In the genomic region with DNA sequence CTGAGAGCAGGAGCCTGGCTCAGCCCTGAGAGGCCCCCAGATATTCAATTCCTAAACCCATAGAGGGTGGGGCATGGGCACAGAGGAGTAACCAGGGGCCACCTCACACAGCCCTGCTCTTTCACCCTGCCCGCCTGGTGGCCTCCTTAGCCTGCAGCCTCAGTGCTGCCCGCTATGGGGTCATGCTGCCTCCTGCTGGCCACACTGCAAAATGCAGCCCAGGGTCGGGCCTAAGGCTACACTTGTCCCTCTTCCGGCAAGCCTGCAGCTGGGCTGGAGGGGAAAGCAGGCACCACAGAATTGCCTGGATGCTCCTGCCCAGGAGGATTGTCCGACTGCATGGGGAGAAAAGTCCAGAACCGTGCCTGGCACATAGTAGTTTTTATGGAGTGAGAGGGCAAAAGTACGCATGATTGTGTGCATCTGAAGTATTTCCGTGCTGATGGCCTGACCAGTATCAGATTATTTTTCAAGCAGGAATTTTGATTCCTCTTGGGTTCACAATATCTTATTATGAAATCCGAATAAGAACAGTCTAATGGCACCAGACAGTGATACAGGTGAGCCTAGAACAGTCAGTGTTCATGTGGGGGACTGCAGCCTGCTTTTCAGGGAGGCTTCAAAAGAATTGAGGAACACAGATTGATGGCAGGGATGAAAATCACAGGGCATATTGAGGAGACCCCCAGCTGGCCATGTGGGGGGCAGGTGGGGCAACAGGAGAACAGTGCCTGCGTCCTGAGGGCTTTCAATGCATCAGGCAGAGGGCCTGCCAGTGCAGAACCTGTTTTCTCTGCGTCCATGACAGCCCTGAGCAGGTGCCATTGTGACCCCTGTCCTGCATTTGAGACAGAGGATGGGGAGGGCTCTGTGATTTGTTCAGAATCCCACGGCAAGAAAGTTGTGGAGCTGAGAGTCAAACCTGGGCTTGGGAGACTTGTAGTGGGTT, we compare ENCODE assay signal across 1 cellular context.
TF ChIP-seq lines count a peak whose summit lies in the region.

No MANE protein-coding gene starts in this region.

TF ChIP-seq in HepG2, 621 proteins besides CTCF, POLR2A, EP300 and RAD21 (continued from another document and continues in another):
- TF ChIP-seq, protein P1, sequence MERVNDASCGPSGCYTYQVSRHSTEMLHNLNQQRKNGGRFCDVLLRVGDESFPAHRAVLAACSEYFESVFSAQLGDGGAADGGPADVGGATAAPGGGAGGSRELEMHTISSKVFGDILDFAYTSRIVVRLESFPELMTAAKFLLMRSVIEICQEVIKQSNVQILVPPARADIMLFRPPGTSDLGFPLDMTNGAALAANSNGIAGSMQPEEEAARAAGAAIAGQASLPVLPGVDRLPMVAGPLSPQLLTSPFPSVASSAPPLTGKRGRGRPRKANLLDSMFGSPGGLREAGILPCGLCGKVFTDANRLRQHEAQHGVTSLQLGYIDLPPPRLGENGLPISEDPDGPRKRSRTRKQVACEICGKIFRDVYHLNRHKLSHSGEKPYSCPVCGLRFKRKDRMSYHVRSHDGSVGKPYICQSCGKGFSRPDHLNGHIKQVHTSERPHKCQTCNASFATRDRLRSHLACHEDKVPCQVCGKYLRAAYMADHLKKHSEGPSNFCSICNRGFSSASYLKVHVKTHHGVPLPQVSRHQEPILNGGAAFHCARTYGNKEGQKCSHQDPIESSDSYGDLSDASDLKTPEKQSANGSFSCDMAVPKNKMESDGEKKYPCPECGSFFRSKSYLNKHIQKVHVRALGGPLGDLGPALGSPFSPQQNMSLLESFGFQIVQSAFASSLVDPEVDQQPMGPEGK (CRISPR knock-in tag; IDR thresholded peaks at IDR 0.05) = no peak
- no peak for TF ChIP-seq ZNF567 (CRISPR knock-in tag; IDR thresholded peaks at IDR 0.05; ENCODE audit: borderline replicate concordance)
- no peak for TF ChIP-seq ZNF143 (CRISPR knock-in tag; IDR thresholded peaks at IDR 0.05)
- TF ChIP-seq, protein P2, sequence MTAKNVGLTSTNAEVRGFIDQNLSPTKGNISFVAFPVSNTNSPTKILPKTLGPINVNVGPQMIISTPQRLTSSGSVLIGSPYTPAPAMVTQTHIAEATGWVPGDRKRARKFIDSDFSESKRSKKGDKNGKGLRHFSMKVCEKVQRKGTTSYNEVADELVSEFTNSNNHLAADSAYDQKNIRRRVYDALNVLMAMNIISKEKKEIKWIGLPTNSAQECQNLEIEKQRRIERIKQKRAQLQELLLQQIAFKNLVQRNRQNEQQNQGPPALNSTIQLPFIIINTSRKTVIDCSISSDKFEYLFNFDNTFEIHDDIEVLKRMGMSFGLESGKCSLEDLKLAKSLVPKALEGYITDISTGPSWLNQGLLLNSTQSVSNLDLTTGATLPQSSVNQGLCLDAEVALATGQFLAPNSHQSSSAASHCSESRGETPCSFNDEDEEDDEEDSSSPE (CRISPR knock-in tag; IDR thresholded peaks at IDR 0.05) = 0 out of 2 replicates have a peak, but pooled peaks have one; percentile 16
- TF ChIP-seq, protein P3, sequence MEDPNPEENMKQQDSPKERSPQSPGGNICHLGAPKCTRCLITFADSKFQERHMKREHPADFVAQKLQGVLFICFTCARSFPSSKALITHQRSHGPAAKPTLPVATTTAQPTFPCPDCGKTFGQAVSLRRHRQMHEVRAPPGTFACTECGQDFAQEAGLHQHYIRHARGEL (CRISPR knock-in tag; IDR thresholded peaks at IDR 0.05) = no peak
- 0 out of 2 replicates have a peak, but pooled peaks have one; percentile 48 for TF ChIP-seq CBX5 (CRISPR knock-in tag; IDR thresholded peaks at IDR 0.05; ENCODE audit: borderline replicate concordance)
- 0 out of 2 replicates have a peak, but pooled peaks have one; percentile 39 for TF ChIP-seq FOXO1 (CRISPR knock-in tag; IDR thresholded peaks at IDR 0.05)
- peak; percentile 43 for TF ChIP-seq SMC3 (IDR thresholded peaks at IDR 0.05; ENCODE audit: low read length)
- no peak for TF ChIP-seq HNRNPL (IDR thresholded peaks at IDR 0.05; ENCODE audit: low read depth, low read length)
- TF ChIP-seq MEIS1 (CRISPR knock-in tag; IDR thresholded peaks at IDR 0.05; ENCODE audit: borderline replicate concordance) = no peak
- TF ChIP-seq ZNF773 (CRISPR knock-in tag; IDR thresholded peaks at IDR 0.05; ENCODE audit: borderline replicate concordance) = no peak
- TF ChIP-seq GATAD1 (CRISPR knock-in tag; IDR thresholded peaks at IDR 0.05) = 0 out of 2 replicates have a peak, but pooled peaks have one; percentile 33
- TF ChIP-seq DNMT3B (CRISPR knock-in tag; conservative IDR thresholded peaks at IDR 0.05) = no peak
- 0 out of 2 replicates have a peak, but pooled peaks have one; percentile 26 for TF ChIP-seq PPARG (CRISPR knock-in tag; conservative IDR thresholded peaks at IDR 0.05)
- TF ChIP-seq, protein P4, sequence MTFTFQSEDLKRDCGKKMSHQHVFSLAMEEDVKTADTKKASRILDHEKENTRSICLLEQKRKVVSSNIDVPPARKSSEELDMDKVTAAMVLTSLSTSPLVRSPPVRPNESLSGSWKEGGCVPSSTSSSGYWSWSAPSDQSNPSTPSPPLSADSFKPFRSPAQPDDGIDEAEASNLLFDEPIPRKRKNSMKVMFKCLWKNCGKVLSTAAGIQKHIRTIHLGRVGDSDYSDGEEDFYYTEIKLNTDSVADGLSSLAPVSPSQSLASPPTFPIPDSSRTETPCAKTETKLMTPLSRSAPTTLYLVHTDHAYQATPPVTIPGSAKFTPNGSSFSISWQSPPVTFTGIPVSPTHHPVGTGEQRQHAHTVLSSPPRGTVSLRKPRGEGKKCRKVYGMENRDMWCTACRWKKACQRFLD (CRISPR knock-in tag; IDR thresholded peaks at IDR 0.05; ENCODE audit: borderline replicate concordance) = no peak
- TF ChIP-seq HOXA5 (CRISPR knock-in tag; IDR thresholded peaks at IDR 0.05) = no peak
- no peak for TF ChIP-seq ZKSCAN1 (IDR thresholded peaks at IDR 0.05; ENCODE audit: low read length)
- no peak for TF ChIP-seq RBM22 (optimal IDR thresholded peaks at IDR 0.05; ENCODE audit: low read length)
- TF ChIP-seq GATA4 (IDR thresholded peaks at IDR 0.05; ENCODE audit: borderline replicate concordance, low read depth) = no peak
- TF ChIP-seq TBP (CRISPR knock-in tag; IDR thresholded peaks at IDR 0.05) = no peak
- TF ChIP-seq ZNF546 (CRISPR knock-in tag; conservative IDR thresholded peaks at IDR 0.05) = no peak
- TF ChIP-seq, protein P5, sequence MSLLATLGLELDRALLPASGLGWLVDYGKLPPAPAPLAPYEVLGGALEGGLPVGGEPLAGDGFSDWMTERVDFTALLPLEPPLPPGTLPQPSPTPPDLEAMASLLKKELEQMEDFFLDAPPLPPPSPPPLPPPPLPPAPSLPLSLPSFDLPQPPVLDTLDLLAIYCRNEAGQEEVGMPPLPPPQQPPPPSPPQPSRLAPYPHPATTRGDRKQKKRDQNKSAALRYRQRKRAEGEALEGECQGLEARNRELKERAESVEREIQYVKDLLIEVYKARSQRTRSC (CRISPR knock-in tag; IDR thresholded peaks at IDR 0.05; ENCODE audit: low read depth) = no peak
- TF ChIP-seq, protein P6, sequence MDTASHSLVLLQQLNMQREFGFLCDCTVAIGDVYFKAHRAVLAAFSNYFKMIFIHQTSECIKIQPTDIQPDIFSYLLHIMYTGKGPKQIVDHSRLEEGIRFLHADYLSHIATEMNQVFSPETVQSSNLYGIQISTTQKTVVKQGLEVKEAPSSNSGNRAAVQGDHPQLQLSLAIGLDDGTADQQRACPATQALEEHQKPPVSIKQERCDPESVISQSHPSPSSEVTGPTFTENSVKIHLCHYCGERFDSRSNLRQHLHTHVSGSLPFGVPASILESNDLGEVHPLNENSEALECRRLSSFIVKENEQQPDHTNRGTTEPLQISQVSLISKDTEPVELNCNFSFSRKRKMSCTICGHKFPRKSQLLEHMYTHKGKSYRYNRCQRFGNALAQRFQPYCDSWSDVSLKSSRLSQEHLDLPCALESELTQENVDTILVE (CRISPR knock-in tag; IDR thresholded peaks at IDR 0.05) = no peak
- TF ChIP-seq, protein P7, sequence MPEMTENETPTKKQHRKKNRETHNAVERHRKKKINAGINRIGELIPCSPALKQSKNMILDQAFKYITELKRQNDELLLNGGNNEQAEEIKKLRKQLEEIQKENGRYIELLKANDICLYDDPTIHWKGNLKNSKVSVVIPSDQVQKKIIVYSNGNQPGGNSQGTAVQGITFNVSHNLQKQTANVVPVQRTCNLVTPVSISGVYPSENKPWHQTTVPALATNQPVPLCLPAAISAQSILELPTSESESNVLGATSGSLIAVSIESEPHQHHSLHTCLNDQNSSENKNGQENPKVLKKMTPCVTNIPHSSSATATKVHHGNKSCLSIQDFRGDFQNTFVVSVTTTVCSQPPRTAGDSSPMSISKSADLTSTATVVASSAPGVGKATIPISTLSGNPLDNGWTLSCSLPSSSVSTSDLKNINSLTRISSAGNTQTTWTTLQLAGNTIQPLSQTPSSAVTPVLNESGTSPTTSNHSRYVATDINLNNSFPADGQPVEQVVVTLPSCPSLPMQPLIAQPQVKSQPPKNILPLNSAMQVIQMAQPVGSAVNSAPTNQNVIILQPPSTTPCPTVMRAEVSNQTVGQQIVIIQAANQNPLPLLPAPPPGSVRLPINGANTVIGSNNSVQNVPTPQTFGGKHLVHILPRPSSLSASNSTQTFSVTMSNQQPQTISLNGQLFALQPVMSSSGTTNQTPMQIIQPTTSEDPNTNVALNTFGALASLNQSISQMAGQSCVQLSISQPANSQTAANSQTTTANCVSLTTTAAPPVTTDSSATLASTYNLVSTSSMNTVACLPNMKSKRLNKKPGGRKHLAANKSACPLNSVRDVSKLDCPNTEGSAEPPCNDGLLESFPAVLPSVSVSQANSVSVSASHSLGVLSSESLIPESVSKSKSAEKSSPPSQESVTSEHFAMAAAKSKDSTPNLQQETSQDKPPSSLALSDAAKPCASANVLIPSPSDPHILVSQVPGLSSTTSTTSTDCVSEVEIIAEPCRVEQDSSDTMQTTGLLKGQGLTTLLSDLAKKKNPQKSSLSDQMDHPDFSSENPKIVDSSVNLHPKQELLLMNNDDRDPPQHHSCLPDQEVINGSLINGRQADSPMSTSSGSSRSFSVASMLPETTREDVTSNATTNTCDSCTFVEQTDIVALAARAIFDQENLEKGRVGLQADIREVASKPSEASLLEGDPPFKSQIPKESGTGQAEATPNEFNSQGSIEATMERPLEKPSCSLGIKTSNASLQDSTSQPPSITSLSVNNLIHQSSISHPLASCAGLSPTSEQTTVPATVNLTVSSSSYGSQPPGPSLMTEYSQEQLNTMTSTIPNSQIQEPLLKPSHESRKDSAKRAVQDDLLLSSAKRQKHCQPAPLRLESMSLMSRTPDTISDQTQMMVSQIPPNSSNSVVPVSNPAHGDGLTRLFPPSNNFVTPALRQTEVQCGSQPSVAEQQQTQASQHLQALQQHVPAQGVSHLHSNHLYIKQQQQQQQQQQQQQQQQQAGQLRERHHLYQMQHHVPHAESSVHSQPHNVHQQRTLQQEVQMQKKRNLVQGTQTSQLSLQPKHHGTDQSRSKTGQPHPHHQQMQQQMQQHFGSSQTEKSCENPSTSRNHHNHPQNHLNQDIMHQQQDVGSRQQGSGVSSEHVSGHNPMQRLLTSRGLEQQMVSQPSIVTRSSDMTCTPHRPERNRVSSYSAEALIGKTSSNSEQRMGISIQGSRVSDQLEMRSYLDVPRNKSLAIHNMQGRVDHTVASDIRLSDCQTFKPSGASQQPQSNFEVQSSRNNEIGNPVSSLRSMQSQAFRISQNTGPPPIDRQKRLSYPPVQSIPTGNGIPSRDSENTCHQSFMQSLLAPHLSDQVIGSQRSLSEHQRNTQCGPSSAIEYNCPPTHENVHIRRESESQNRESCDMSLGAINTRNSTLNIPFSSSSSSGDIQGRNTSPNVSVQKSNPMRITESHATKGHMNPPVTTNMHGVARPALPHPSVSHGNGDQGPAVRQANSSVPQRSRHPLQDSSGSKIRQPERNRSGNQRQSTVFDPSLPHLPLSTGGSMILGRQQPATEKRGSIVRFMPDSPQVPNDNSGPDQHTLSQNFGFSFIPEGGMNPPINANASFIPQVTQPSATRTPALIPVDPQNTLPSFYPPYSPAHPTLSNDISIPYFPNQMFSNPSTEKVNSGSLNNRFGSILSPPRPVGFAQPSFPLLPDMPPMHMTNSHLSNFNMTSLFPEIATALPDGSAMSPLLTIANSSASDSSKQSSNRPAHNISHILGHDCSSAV (CRISPR knock-in tag; IDR thresholded peaks at IDR 0.05; ENCODE audit: borderline replicate concordance) = no peak
- TF ChIP-seq ZNF224 (CRISPR knock-in tag; IDR thresholded peaks at IDR 0.05) = no peak
- TF ChIP-seq, protein P8, sequence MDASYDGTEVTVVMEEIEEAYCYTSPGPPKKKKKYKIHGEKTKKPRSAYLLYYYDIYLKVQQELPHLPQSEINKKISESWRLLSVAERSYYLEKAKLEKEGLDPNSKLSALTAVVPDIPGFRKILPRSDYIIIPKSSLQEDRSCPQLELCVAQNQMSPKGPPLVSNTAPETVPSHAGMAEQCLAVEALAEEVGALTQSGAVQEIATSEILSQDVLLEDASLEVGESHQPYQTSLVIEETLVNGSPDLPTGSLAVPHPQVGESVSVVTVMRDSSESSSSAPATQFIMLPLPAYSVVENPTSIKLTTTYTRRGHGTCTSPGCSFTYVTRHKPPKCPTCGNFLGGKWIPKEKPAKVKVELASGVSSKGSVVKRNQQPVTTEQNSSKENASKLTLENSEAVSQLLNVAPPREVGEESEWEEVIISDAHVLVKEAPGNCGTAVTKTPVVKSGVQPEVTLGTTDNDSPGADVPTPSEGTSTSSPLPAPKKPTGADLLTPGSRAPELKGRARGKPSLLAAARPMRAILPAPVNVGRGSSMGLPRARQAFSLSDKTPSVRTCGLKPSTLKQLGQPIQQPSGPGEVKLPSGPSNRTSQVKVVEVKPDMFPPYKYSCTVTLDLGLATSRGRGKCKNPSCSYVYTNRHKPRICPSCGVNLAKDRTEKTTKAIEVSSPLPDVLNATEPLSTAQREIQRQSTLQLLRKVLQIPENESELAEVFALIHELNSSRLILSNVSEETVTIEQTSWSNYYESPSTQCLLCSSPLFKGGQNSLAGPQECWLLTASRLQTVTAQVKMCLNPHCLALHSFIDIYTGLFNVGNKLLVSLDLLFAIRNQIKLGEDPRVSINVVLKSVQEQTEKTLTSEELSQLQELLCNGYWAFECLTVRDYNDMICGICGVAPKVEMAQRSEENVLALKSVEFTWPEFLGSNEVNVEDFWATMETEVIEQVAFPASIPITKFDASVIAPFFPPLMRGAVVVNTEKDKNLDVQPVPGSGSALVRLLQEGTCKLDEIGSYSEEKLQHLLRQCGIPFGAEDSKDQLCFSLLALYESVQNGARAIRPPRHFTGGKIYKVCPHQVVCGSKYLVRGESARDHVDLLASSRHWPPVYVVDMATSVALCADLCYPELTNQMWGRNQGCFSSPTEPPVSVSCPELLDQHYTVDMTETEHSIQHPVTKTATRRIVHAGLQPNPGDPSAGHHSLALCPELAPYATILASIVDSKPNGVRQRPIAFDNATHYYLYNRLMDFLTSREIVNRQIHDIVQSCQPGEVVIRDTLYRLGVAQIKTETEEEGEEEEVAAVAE (CRISPR knock-in tag; IDR thresholded peaks at IDR 0.05; ENCODE audit: borderline replicate concordance) = no peak
- no peak for TF ChIP-seq MAF1 (CRISPR knock-in tag; IDR thresholded peaks at IDR 0.05; ENCODE audit: borderline replicate concordance)
- TF ChIP-seq HDAC1 (CRISPR knock-in tag; IDR thresholded peaks at IDR 0.05) = no peak
- no peak for TF ChIP-seq ZNF607 (CRISPR knock-in tag; IDR thresholded peaks at IDR 0.05; ENCODE audit: borderline replicate concordance)
- no peak for TF ChIP-seq ZKSCAN5 (CRISPR knock-in tag; IDR thresholded peaks at IDR 0.05)
- TF ChIP-seq, protein P9, sequence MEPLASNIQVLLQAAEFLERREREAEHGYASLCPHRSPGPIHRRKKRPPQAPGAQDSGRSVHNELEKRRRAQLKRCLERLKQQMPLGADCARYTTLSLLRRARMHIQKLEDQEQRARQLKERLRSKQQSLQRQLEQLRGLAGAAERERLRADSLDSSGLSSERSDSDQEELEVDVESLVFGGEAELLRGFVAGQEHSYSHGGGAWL (CRISPR knock-in tag; IDR thresholded peaks at IDR 0.05) = no peak
- no peak for TF ChIP-seq ZSCAN20 (CRISPR knock-in tag; IDR thresholded peaks at IDR 0.05; ENCODE audit: borderline replicate concordance)
- TF ChIP-seq NFIB (CRISPR knock-in tag; IDR thresholded peaks at IDR 0.05; ENCODE audit: borderline replicate concordance) = no peak
- no peak for TF ChIP-seq NPAS2 (CRISPR knock-in tag; IDR thresholded peaks at IDR 0.05; ENCODE audit: borderline replicate concordance)
